ENCODE assay signal across 21 cellular contexts in genomic region chr16:14649816-14650215, GRCh38. TPM values are rescaled to one million over a fixed set of nuclear protein-coding genes. Genes with fewer than 3 reads are reported as not detected.
"Had no signal": no experiment of that assay in that cellular context is flagged by ENCODE, and none has a peak within 500 bp of the region (broad histone marks: within the 10 kb centered on the region; RNA-seq: fewer than 3 reads in every experiment).

No MANE protein-coding gene starts in this region.

- H3K9me3 Mint-ChIP-seq: effector memory CD8-positive, alpha-beta T cell; naive B cell; neural progenitor cell; T-helper 1 cell treated with Interleukin-12 subunit alpha and Interleukin-12 subunit beta and Interleukin-4 antibody, amounts not matched to agents 30 μg/mL and 1 μg/mL, for 36 hours had no signal

- H3K27ac Mint-ChIP-seq: neural progenitor cell; T-helper 1 cell treated with Interleukin-12 subunit alpha and Interleukin-12 subunit beta and Interleukin-4 antibody, amounts not matched to agents 30 μg/mL and 1 μg/mL, for 36 hours had no signal

- H3K4me1 ChIP-seq: ascending aorta, neural progenitor cell, transverse colon, vagina had no signal

- DNase-seq: activated CD4-positive, alpha-beta T cell treated with anti-CD3 and anti-CD28 coated beads, Interleukin-2, amount 50 U/mL, for 48 hours; activated CD8-positive, alpha-beta memory T cell treated with anti-CD3 and anti-CD28 coated beads, Interleukin-2, amount 50 U/mL, for 4 hours; dermis blood vessel endothelial cell; effector memory CD8-positive, alpha-beta T cell; erythroblast; islet precursor cell; naive B cell; stimulated activated CD4-positive, alpha-beta T cell treated with anti-CD3 and anti-CD28 coated beads, Interleukin-1b, Interleukin-23, amount 100 ng/mL, for 48 hours; transverse colon; WERI-Rb-1 had no signal

- H3K4me3 Mint-ChIP-seq: effector memory CD8-positive, alpha-beta T cell; neural progenitor cell; T-helper 1 cell treated with Interleukin-12 subunit alpha and Interleukin-12 subunit beta and Interleukin-4 antibody, amounts not matched to agents 30 μg/mL and 1 μg/mL, for 36 hours had no signal

- H3K27me3 ChIP-seq: ascending aorta, neural progenitor cell, transverse colon, vagina had no signal

- H3K9me3 ChIP-seq: ascending aorta, transverse colon, vagina had no signal

- H3K36me3 ChIP-seq: neural progenitor cell had no signal

- H3K27me3 Mint-ChIP-seq: effector memory CD8-positive, alpha-beta T cell; naive B cell had no signal

- H3K4me3 ChIP-seq: ascending aorta, neural progenitor cell, transverse colon, vagina had no signal

- H3K27ac ChIP-seq: ascending aorta, neural progenitor cell, transverse colon, vagina, WERI-Rb-1 had no signal

- H3K4me1 Mint-ChIP-seq: neural progenitor cell had no signal

- ATAC-seq: effector memory CD8-positive, alpha-beta T cell; sciatic nerve had no signal

RNA-seq across cellular contexts. Expression of gene PLA2G10, which starts 44.3 kb away (rescaled TPM):
- total RNA-seq: ascending aorta, bronchial epithelial cell, chondrocyte, dermis blood vessel endothelial cell, lung microvascular endothelial cell, mononuclear cell, osteocyte, pulmonary artery endothelial cell, sciatic nerve, vagina had no signal

RNA-seq across cellular contexts. Expression of gene NPIPA3, which starts 53.4 kb away (rescaled TPM):
- total RNA-seq: ascending aorta, chondrocyte, mononuclear cell, osteocyte, vagina had no signal
